1 cellular context compared by ENCODE assay signal in the genomic region with DNA sequence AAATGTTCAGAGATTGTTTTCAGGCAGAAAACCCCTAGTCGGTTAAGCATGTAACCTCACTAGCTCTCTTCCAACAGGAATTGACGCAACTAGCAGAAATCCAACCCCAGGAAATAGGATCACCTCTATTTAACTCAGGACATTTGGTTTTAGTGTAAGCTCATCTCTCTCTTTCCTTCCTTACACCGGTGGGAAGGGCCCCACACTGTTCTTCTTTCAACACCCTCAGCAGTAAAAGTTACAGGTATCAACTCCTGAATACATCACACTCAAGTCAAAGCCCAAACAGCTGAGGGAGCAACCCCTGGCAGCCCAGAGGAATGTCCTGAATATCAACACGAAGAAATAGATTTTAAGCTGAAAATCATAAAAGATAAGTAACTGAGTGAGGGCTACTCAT.
TF ChIP-seq lines count a peak whose summit lies in the region.

No MANE protein-coding gene starts in this region.

TF ChIP-seq in GM23338, 12 proteins besides CTCF, POLR2A, EP300 and RAD21:
- TF ChIP-seq, protein P1, sequence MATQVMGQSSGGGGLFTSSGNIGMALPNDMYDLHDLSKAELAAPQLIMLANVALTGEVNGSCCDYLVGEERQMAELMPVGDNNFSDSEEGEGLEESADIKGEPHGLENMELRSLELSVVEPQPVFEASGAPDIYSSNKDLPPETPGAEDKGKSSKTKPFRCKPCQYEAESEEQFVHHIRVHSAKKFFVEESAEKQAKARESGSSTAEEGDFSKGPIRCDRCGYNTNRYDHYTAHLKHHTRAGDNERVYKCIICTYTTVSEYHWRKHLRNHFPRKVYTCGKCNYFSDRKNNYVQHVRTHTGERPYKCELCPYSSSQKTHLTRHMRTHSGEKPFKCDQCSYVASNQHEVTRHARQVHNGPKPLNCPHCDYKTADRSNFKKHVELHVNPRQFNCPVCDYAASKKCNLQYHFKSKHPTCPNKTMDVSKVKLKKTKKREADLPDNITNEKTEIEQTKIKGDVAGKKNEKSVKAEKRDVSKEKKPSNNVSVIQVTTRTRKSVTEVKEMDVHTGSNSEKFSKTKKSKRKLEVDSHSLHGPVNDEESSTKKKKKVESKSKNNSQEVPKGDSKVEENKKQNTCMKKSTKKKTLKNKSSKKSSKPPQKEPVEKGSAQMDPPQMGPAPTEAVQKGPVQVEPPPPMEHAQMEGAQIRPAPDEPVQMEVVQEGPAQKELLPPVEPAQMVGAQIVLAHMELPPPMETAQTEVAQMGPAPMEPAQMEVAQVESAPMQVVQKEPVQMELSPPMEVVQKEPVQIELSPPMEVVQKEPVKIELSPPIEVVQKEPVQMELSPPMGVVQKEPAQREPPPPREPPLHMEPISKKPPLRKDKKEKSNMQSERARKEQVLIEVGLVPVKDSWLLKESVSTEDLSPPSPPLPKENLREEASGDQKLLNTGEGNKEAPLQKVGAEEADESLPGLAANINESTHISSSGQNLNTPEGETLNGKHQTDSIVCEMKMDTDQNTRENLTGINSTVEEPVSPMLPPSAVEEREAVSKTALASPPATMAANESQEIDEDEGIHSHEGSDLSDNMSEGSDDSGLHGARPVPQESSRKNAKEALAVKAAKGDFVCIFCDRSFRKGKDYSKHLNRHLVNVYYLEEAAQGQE (IDR thresholded peaks at IDR 0.05; ENCODE audit: unreplicated experiment) = no peak
- TF ChIP-seq POLR2AphosphoS5 (IDR thresholded peaks at IDR 0.05; ENCODE audit: low read depth) = no peak
- TF ChIP-seq, protein P2, sequence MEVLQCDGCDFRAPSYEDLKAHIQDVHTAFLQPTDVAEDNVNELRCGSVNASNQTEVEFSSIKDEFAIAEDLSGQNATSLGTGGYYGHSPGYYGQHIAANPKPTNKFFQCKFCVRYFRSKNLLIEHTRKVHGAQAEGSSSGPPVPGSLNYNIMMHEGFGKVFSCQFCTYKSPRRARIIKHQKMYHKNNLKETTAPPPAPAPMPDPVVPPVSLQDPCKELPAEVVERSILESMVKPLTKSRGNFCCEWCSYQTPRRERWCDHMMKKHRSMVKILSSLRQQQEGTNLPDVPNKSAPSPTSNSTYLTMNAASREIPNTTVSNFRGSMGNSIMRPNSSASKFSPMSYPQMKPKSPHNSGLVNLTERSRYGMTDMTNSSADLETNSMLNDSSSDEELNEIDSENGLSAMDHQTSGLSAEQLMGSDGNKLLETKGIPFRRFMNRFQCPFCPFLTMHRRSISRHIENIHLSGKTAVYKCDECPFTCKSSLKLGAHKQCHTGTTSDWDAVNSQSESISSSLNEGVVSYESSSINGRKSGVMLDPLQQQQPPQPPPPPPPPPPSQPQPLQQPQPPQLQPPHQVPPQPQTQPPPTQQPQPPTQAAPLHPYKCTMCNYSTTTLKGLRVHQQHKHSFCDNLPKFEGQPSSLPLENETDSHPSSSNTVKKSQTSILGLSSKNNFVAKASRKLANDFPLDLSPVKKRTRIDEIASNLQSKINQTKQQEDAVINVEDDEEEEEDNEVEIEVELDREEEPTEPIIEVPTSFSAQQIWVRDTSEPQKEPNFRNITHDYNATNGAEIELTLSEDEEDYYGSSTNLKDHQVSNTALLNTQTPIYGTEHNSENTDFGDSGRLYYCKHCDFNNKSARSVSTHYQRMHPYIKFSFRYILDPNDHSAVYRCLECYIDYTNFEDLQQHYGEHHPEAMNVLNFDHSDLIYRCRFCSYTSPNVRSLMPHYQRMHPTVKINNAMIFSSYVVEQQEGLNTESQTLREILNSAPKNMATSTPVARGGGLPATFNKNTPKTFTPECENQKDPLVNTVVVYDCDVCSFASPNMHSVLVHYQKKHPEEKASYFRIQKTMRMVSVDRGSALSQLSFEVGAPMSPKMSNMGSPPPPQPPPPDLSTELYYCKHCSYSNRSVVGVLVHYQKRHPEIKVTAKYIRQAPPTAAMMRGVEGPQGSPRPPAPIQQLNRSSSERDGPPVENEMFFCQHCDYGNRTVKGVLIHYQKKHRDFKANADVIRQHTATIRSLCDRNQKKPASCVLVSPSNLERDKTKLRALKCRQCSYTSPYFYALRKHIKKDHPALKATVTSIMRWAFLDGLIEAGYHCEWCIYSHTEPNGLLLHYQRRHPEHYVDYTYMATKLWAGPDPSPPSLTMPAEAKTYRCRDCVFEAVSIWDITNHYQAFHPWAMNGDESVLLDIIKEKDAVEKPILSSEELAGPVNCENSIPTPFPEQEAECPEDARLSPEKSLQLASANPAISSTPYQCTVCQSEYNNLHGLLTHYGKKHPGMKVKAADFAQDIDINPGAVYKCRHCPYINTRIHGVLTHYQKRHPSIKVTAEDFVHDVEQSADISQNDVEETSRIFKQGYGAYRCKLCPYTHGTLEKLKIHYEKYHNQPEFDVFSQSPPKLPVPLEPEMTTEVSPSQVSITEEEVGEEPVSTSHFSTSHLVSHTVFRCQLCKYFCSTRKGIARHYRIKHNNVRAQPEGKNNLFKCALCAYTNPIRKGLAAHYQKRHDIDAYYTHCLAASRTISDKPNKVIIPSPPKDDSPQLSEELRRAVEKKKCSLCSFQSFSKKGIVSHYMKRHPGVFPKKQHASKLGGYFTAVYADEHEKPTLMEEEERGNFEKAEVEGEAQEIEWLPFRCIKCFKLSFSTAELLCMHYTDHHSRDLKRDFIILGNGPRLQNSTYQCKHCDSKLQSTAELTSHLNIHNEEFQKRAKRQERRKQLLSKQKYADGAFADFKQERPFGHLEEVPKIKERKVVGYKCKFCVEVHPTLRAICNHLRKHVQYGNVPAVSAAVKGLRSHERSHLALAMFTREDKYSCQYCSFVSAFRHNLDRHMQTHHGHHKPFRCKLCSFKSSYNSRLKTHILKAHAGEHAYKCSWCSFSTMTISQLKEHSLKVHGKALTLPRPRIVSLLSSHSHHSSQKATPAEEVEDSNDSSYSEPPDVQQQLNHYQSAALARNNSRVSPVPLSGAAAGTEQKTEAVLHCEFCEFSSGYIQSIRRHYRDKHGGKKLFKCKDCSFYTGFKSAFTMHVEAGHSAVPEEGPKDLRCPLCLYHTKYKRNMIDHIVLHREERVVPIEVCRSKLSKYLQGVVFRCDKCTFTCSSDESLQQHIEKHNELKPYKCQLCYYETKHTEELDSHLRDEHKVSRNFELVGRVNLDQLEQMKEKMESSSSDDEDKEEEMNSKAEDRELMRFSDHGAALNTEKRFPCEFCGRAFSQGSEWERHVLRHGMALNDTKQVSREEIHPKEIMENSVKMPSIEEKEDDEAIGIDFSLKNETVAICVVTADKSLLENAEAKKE (CRISPR knock-in tag; IDR thresholded peaks at IDR 0.05) = no peak
- TF ChIP-seq NANOG (IDR thresholded peaks at IDR 0.05; ENCODE audit: borderline replicate concordance) = no peak
- no peak for TF ChIP-seq EZH2phosphoT487 (IDR thresholded peaks at IDR 0.05; ENCODE audit: unreplicated experiment)
- TF ChIP-seq JUNB (IDR thresholded peaks at IDR 0.05; ENCODE audit: unreplicated experiment) = no peak
- no peak for TF ChIP-seq ZNF331 (CRISPR knock-in tag; IDR thresholded peaks at IDR 0.05; ENCODE audit: low read depth)
TF ChIP-seq in GM23338: peak in this region for 0.
